1 cellular context compared by ENCODE assay signal in genomic region chr2:65077898-65078297, GRCh38.
TF ChIP-seq lines count a peak whose summit lies in the region.

No MANE protein-coding gene starts in this region.

TF ChIP-seq in SK-N-SH, 30 proteins besides CTCF, POLR2A, EP300 and RAD21:
- TF ChIP-seq PBX3 (IDR thresholded peaks at IDR 0.05), result no peak
- TF ChIP-seq CHD2 (IDR thresholded peaks at IDR 0.05; ENCODE audit: low read length, partially characterized antibody), result no peak
- no peak for TF ChIP-seq IRF3 (IDR thresholded peaks at IDR 0.05; ENCODE audit: low read depth, low read length)
- TF ChIP-seq MEF2A (IDR thresholded peaks at IDR 0.05; ENCODE audit: borderline replicate concordance, low read depth), result no peak
- TF ChIP-seq GATA2 (CRISPR knock-in tag; IDR thresholded peaks at IDR 0.05), result no peak
- no peak for TF ChIP-seq EZH2phosphoT487 (IDR thresholded peaks at IDR 0.05; ENCODE audit: borderline replicate concordance, low read depth)
- no peak for TF ChIP-seq POLR2AphosphoS5 (IDR thresholded peaks at IDR 0.05; ENCODE audit: low read depth, low read length)
- TF ChIP-seq ELF1 (IDR thresholded peaks at IDR 0.05), result no peak
- no peak for TF ChIP-seq TEAD4 (IDR thresholded peaks at IDR 0.05; ENCODE audit: borderline replicate concordance, insufficient read depth)
- no peak for TF ChIP-seq JUND (IDR thresholded peaks at IDR 0.05)
- TF ChIP-seq FOSL2 (IDR thresholded peaks at IDR 0.05; ENCODE audit: borderline replicate concordance, low read depth), result no peak
- no peak for TF ChIP-seq RXRA (IDR thresholded peaks at IDR 0.05; ENCODE audit: borderline replicate concordance, low read depth)
- TF ChIP-seq TAF1 (IDR thresholded peaks at IDR 0.05; ENCODE audit: borderline replicate concordance, low read depth, low read length), result no peak
- TF ChIP-seq MAX (IDR thresholded peaks at IDR 0.05; ENCODE audit: low read depth), result no peak
- no peak for TF ChIP-seq SMC3 (IDR thresholded peaks at IDR 0.05; ENCODE audit: low read depth, low read length)
- TF ChIP-seq RFX5 (IDR thresholded peaks at IDR 0.05; ENCODE audit: low read length), result no peak
